ENCODE assay signal across 28 cellular contexts in the genomic region with DNA sequence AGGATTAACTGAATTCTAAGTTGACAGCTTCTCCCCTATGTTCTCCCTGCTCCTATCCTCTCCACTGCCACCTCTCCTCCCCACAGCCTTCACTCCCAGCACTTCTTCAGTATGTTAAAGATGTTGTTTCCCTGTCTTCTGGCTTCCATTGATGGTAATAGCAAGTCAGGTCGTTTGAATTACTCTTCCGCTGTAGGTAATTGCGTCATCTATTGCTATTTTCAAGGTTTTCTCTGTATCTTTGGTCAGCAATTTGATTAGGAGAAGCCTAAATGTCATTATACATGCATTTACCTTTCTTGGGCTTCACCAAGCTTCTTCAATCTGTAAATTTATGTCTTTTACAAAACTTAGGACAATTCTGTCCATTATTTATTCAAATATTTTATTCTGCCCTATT.
"Had no signal": no experiment of that assay in that cellular context is flagged by ENCODE, and none has a peak within 500 bp of the region (broad histone marks: within the 10 kb centered on the region; RNA-seq: fewer than 3 reads in every experiment).

No MANE protein-coding gene starts in this region.

- ATAC-seq: effector memory CD8-positive, alpha-beta T cell; esophagus mucosa; foreskin keratinocyte; gastrocnemius medialis; gastroesophageal sphincter; heart left ventricle; heart right ventricle had no signal

- H3K27me3 Mint-ChIP-seq: dendritic cell treated with granulocyte-macrophage colony-stimulating factor and Interleukin-4, amounts not matched to agents 40 ng/mL and 50 ng/mL, for 4 days had no signal

- H3K4me1 Mint-ChIP-seq: endodermal cell had no signal

- H3K4me3 ChIP-seq: colonic mucosa, coronary artery, dorsolateral prefrontal cortex, esophagus muscularis mucosa, esophagus squamous epithelium, gastrocnemius medialis, gastroesophageal sphincter, heart left ventricle, heart right ventricle had no signal

- DNase-seq: colonic mucosa; cortex of kidney; dermis blood vessel endothelial cell; dorsolateral prefrontal cortex; effector CD4-positive, alpha-beta T cell; effector CD8-positive, alpha-beta T cell; effector memory CD4-positive, alpha-beta T cell; effector memory CD8-positive, alpha-beta T cell; endodermal cell; erythroblast; esophagus squamous epithelium; foreskin fibroblast; foreskin keratinocyte; foreskin melanocyte; gastrocnemius medialis; glutamatergic neuron; head of caudate nucleus; heart left ventricle; heart right ventricle had no signal

- H3K27me3 ChIP-seq: colonic mucosa, dorsolateral prefrontal cortex, esophagus muscularis mucosa, esophagus squamous epithelium, foreskin keratinocyte, gastrocnemius medialis, gastroesophageal sphincter, heart left ventricle, heart right ventricle had no signal

- H3K4me3 Mint-ChIP-seq: dendritic cell treated with granulocyte-macrophage colony-stimulating factor and Interleukin-4, amounts not matched to agents 40 ng/mL and 50 ng/mL, for 4 days; effector memory CD8-positive, alpha-beta T cell; endodermal cell had no signal

- H3K27ac Mint-ChIP-seq: dendritic cell treated with granulocyte-macrophage colony-stimulating factor and Interleukin-4, amounts not matched to agents 40 ng/mL and 50 ng/mL, for 4 days; effector memory CD8-positive, alpha-beta T cell; endodermal cell had no signal

- H3K27ac ChIP-seq: colonic mucosa, coronary artery, dorsolateral prefrontal cortex, epithelial cell of prostate, esophagus muscularis mucosa, esophagus squamous epithelium, foreskin keratinocyte, gastrocnemius medialis, gastroesophageal sphincter, heart left ventricle, heart right ventricle had no signal

- H3K9me3 Mint-ChIP-seq: endodermal cell had no signal

- FAIRE-seq: endometrium, endothelial cell of umbilical vein, frontal cortex had no signal

- H3K4me1 ChIP-seq: colonic mucosa, esophagus muscularis mucosa, esophagus squamous epithelium, foreskin keratinocyte, gastrocnemius medialis, gastroesophageal sphincter, heart left ventricle, heart right ventricle had no signal

- H3K36me3 ChIP-seq: colonic mucosa, esophagus muscularis mucosa, esophagus squamous epithelium, gastrocnemius medialis, gastroesophageal sphincter, heart left ventricle, heart right ventricle had no signal

- H3K9me3 ChIP-seq: colonic mucosa, esophagus muscularis mucosa, esophagus squamous epithelium, gastrocnemius medialis had no signal
